In the genomic region with DNA sequence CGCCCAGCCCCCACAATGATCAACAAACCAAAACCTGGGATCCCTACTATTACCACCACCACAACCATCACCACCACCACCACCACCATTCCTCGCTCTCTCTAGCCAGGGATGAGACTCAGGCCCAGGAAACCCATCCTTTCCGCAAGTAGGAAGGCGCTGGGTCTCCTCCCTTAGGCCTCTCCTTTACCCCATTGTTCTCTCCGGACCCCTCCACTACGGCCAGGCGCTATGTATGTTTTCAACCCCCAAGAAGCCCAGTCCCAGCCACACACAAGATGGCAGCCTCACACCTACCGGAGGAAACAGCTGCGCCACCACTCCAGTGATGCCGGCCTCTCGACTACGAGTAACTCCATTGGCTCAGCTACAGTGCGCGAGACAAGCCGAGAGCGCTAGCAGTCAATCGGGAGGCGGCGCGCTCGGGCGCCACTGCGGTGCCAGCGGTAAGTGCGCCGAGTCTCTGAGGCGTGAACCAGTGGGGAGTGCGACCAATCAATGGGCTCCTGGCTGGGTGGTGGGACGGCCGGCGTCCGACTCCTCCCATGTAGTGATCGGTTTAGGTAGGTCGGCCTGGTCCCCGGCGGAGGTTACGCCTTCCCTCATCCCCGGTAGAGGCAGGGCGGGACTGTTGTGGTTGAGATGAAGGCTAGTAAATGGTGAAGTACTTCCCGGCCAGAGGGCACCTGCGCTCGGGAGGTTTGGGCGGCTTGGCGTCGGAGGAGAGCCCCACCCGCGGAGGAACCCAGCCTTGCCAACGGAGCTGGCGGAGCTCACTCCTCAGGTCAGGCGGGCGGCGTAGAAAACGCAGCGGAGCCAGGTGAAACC, we compare ENCODE assay signal across 8 cellular contexts. TPM values are rescaled to one million over a fixed set of nuclear protein-coding genes. Genes with fewer than 3 reads are reported as not detected.
DNase-seq lines count a peak whose midpoint lies in the region; ATAC-seq and TF ChIP-seq lines count a peak whose summit lies in the region.

A gene (minus strand): TSS at position 376 of the 828 bp plus-strand sequence. CDS start 61,154 bp downstream, outside the sequence.
A gene with protein sequence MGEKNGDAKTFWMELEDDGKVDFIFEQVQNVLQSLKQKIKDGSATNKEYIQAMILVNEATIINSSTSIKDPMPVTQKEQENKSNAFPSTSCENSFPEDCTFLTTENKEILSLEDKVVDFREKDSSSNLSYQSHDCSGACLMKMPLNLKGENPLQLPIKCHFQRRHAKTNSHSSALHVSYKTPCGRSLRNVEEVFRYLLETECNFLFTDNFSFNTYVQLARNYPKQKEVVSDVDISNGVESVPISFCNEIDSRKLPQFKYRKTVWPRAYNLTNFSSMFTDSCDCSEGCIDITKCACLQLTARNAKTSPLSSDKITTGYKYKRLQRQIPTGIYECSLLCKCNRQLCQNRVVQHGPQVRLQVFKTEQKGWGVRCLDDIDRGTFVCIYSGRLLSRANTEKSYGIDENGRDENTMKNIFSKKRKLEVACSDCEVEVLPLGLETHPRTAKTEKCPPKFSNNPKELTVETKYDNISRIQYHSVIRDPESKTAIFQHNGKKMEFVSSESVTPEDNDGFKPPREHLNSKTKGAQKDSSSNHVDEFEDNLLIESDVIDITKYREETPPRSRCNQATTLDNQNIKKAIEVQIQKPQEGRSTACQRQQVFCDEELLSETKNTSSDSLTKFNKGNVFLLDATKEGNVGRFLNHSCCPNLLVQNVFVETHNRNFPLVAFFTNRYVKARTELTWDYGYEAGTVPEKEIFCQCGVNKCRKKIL (plus strand): TSS at position 586 of the 828 bp plus-strand sequence. CDS start 7,620 bp downstream, outside the sequence.

- H3K9me3 Mint-ChIP-seq in activated B cell treated with CpG ODN at 0.5 μM for 24 hours, result no peaks in the 10 kb centered on the region

- peak within 1 kb of the TSS; percentile 94 to 98 (median 98) for H3K27ac ChIP-seq in spleen

- TF ChIP-seq POLR2A in spleen (IDR thresholded peaks at IDR 0.05), result peak; percentile 20 to 93 (median 60)

- peaks cover 17 to 55% (median 48%) of the 10 kb centered on the region in 6 donors for H3K4me1 ChIP-seq in spleen

- POLR2A ChIA-PET in activated B cell treated with CpG ODN at 0.5 μM for 24 hours (lab: Charles Lee), result interaction anchor here (0.5 to 4.3 kb wide), 31 partner anchors 10 to 516 kb away, joined by 3 to 85 read pairs (median 6); a partner anchor contains a TSS

- TF ChIP-seq CTCF in activated B cell treated with CpG ODN at 0.5 μM for 24 hours (IDR thresholded peaks at IDR 0.05) (no peak), spleen (IDR thresholded peaks at IDR 0.05 in 8 of 11, conservative IDR thresholded peaks at IDR 0.05 in 3 of 11) (peak; percentile 49 to 92 (median 73))

- peak within 1 kb of the TSS; percentile 99 for H3K27ac Mint-ChIP-seq in activated B cell treated with CpG ODN at 0.5 μM for 24 hours

- WGBS in spleen, 5 donors, result 0 to 1% (median 1%) methylated on average over 33 to 54 of the region's 54 CpGs

- intact Hi-C loops in activated B cell treated with CpG ODN at 0.5 μM for 24 hours (cut with micrococcal nuclease), result loop anchor here (1.0 to 5.0 kb wide), 11 partner anchors 51 to 1142 kb away; a partner anchor contains a TSS
- intact Hi-C loops in spleen (cut with DNase I; ENCODE audit: low total_unique reads), result no loop called here

- H3K4me3 Mint-ChIP-seq in activated B cell treated with CpG ODN at 0.5 μM for 24 hours, result peak within 1 kb of the TSS; percentile 94

- H3K27me3 Mint-ChIP-seq in activated B cell treated with CpG ODN at 0.5 μM for 24 hours, result no peaks in the 10 kb centered on the region

- H3K36me3 Mint-ChIP-seq in activated B cell treated with CpG ODN at 0.5 μM for 24 hours (ENCODE audit: low read depth), result peaks cover 25% of the 10 kb centered on the region

- no peaks in the 10 kb centered on the region for H3K9me3 ChIP-seq in spleen

- ATAC-seq in GM18873 (IDR thresholded peaks at IDR 0.05; ENCODE audit: low FRiP score, unreplicated experiment) (peak; percentile 94), HG03139 (IDR thresholded peaks at IDR 0.05; ENCODE audit: unreplicated experiment) (peak; percentile 93), activated B cell treated with CpG ODN at 0.5 μM for 24 hours (ENCODE audit: low read depth) (peak; percentile 91)

- DNase-seq in AG08395 (ENCODE audit: low spot score) (peak; percentile 97), NCI-H2196 treated with DMSO at 0.1 percent for 48 hours (lab: John Stamatoyannopoulos, UW; ENCODE audit: unreplicated experiment) (peak; percentile 86), activated B cell treated with CpG ODN at 0.5 μM for 24 hours (peak; percentile 94), inferior parietal cortex (ENCODE audit: extremely low spot score) (peak; percentile 97), spleen (peak; percentile 100)
- DNase-seq in central memory CD4-positive, alpha-beta T cell, result peak; percentile 100

- H3K4me1 Mint-ChIP-seq in activated B cell treated with CpG ODN at 0.5 μM for 24 hours, result peaks cover 72% of the 10 kb centered on the region

- no peaks in the 10 kb centered on the region for H3K36me3 ChIP-seq in spleen

- CTCF ChIA-PET in activated B cell treated with CpG ODN at 0.5 μM for 24 hours (lab: Charles Lee), result interaction anchor here (1.2 to 2.3 kb wide), 3 partner anchors 12 to 348 kb away, joined by 3 to 18 read pairs (median 3); a partner anchor contains a TSS

- peak within 1 kb of the TSS; percentile 70 to 95 (median 86) for H3K4me3 ChIP-seq in spleen

- no peaks in the 10 kb centered on the region for H3K27me3 ChIP-seq in spleen (replicated peaks in 1 of 7)

RNA-seq across cellular contexts. Expression of the first gene that starts in this region (rescaled TPM):
- 3.4 and 4.0 TPM in 2 replicates for total RNA-seq in activated B cell treated with CpG ODN at 0.5 μM for 24 hours
- 1 to 10 TPM; 5.0 to 7.5 (median 6.2) TPM for total RNA-seq in spleen
- 1 to 10 TPM; 1.6 to 3.2 (median 2.0) TPM for polyA plus RNA-seq in spleen

RNA-seq across cellular contexts. Expression of the second gene that starts in this region (rescaled TPM):
- total RNA-seq in activated B cell treated with CpG ODN at 0.5 μM for 24 hours (23.6 and 25.1 TPM in 2 replicates), spleen (10 to 100 TPM; 18.7 to 26.7 (median 21.9) TPM)
- 1 to 10 TPM; 5.4 to 6.4 (median 6.1) TPM for polyA plus RNA-seq in spleen

Comparison
In these comparisons a context has a peak if more than half of its experiments do, and no peak if none do; other contexts are left out.
1. Peak in every context shown above with its lines: DNase-seq, ATAC-seq, H3K4me3 ChIP-seq and H3K27ac ChIP-seq.